Comparison of ENCODE assay signal across 12 cellular contexts in genomic region chr13:38167164-38167822, GRCh38.
DNase-seq lines count a peak whose midpoint lies in the region; ATAC-seq, FAIRE-seq and TF ChIP-seq lines count a peak whose summit lies in the region.
"Had no signal": no experiment of that assay in that cellular context is flagged by ENCODE, and none has a peak within 500 bp of the region (broad histone marks: within the 10 kb centered on the region; RNA-seq: fewer than 3 reads in every experiment).

No MANE protein-coding gene starts in this region.

- H3K79me2 ChIP-seq in OCI-LY1 (ENCODE audit: insufficient read depth, low read length) (no peaks in the 10 kb centered on the region), HepG2 (ENCODE audit: insufficient read depth, low read length) (no peaks in the 10 kb centered on the region)

- 3% methylated on average over 1 of the region's 1 CpG for WGBS in HepG2 (ENCODE audit: low lambda C conversion rate)

- intact Hi-C loops in HepG2 (cut with micrococcal nuclease; ENCODE audit: unreplicated experiment) = no loop called here

- no peaks in the 10 kb centered on the region for H3K9me2 ChIP-seq in OCI-LY1 (ENCODE audit: low read depth, low read length)

- H3K36me3 ChIP-seq in OCI-LY1 (ENCODE audit: insufficient read depth, low read length) (no peaks in the 10 kb centered on the region), HepG2 (replicated peaks in 1 of 2; ENCODE audit: control insufficient read depth in 1 of 2, insufficient read depth in 2 of 2, low read length in 2 of 2) (no peaks in the 10 kb centered on the region)
- H3K36me3 ChIP-seq: ascending aorta had no signal

- H3F3A ChIP-seq in OCI-LY1 (ENCODE audit: insufficient read depth, low read length) = no peaks in the 10 kb centered on the region

- H3K27ac ChIP-seq in OCI-LY1 (ENCODE audit: low read depth, low read length, poor library complexity, severe bottlenecking) (peak overlapping the region; percentile 67), HepG2 (ENCODE audit: extremely low read length, insufficient read depth, low read length) (no peak overlapping the region)
- H3K27ac ChIP-seq: ascending aorta had no signal

- in situ Hi-C loops in HepG2 (cut with HindIII; ENCODE audit: extremely low pct_ligation_motif_present, low pct_unique_long_range_greater_than_20kb) = no loop called here

- H3K4me1 Mint-ChIP-seq in mesothelial cell of epicardium = peaks cover 2% of the 10 kb centered on the region

- CTCF ChIA-PET in HepG2 (lab: Yijun Ruan, JAX; ENCODE audit: low intra/inter-chr PET ratio, low total read pairs) = no interaction called here

- H3K36me3 Mint-ChIP-seq in mesothelial cell of epicardium = no peaks in the 10 kb centered on the region
- H3K36me3 Mint-ChIP-seq: natural killer cell had no signal

- ATAC-seq in GM18870 (IDR thresholded peaks at IDR 0.05; ENCODE audit: unreplicated experiment) (peak; percentile 99), GM21619 (IDR thresholded peaks at IDR 0.05; ENCODE audit: unreplicated experiment) (peak; percentile 97), HG03159 (IDR thresholded peaks at IDR 0.05; ENCODE audit: unreplicated experiment) (peak; percentile 99), HepG2 (no peak)
- ATAC-seq: activated CD8-positive, alpha-beta T cell treated with anti-CD3 and anti-CD28 coated beads, Interleukin-2, amount 10 ng/mL, durations not matched to agents 7 days and 5 days; natural killer cell had no signal

- no peak for TF ChIP-seq RAD21 in HepG2 (CRISPR knock-in tag; IDR thresholded peaks at IDR 0.05)

- no peak for FAIRE-seq in HepG2 (lab: Jason Lieb, UNC)

- peaks cover under 1% of the 10 kb centered on the region for H3K9me3 Mint-ChIP-seq in mesothelial cell of epicardium

- H3K4me3 ChIP-seq in OCI-LY1 (ENCODE audit: low read depth, low read length, poor library complexity, severe bottlenecking) = no peak overlapping the region
- no peak overlapping the region for H3K4me3 ChIP-seq in HepG2 (replicated peaks in 1 of 3; ENCODE audit: insufficient read depth in 1 of 3, low read depth in 2 of 3, low read length in 3 of 3)
- H3K4me3 ChIP-seq: ascending aorta had no signal

- no peaks in the 10 kb centered on the region for H4K20me1 ChIP-seq in OCI-LY1 (ENCODE audit: insufficient read depth, low read length)
- no peaks in the 10 kb centered on the region for H4K20me1 ChIP-seq in HepG2 (ENCODE audit: insufficient read depth, low read length)

- H3K27me3 Mint-ChIP-seq in mesothelial cell of epicardium (ENCODE audit: low read depth) = no peaks in the 10 kb centered on the region

- no peak for TF ChIP-seq POLR2A in HepG2 (IDR thresholded peaks at IDR 0.05; ENCODE audit: insufficient read depth in 1 of 2, low read depth in 2 of 2, low read length in 2 of 2)

- H2AFZ ChIP-seq in OCI-LY1 (ENCODE audit: low read length) (no peak overlapping the region), HepG2 (ENCODE audit: low read length) (no peak overlapping the region)

- no peak for TF ChIP-seq EP300 in HepG2 (IDR thresholded peaks at IDR 0.05; ENCODE audit: low read depth in 2 of 2, low read length in 2 of 2)
- TF ChIP-seq EP300 in HepG2 (CRISPR knock-in tag; IDR thresholded peaks at IDR 0.05; ENCODE audit: borderline replicate concordance) = no peak

- TF ChIP-seq CTCF in OCI-LY1 (IDR thresholded peaks at IDR 0.05; ENCODE audit: low read length) = no peak
- TF ChIP-seq CTCF in HepG2 (CRISPR knock-in tag; IDR thresholded peaks at IDR 0.05) = no peak
- TF ChIP-seq CTCF in mesothelial cell of epicardium (IDR thresholded peaks at IDR 0.05; ENCODE audit: unreplicated experiment) = no peak

- H3K4me3 Mint-ChIP-seq in mesothelial cell of epicardium = no peak overlapping the region
- H3K4me3 Mint-ChIP-seq: activated CD8-positive, alpha-beta T cell treated with anti-CD3 and anti-CD28 coated beads, Interleukin-2, amount 10 ng/mL, durations not matched to agents 7 days and 5 days had no signal

- no peak overlapping the region for H3K27ac Mint-ChIP-seq in mesothelial cell of epicardium
- H3K27ac Mint-ChIP-seq: activated CD8-positive, alpha-beta T cell treated with anti-CD3 and anti-CD28 coated beads, Interleukin-2, amount 10 ng/mL, durations not matched to agents 7 days and 5 days; natural killer cell had no signal

- POLR2A ChIA-PET in HepG2 (lab: Yijun Ruan, JAX) = no interaction called here

- no TSS peak for BruUV-seq in HepG2 (replicated peaks; lab: Mats Ljungman, UMichigan)

- no peaks in the 10 kb centered on the region for H3K9me3 ChIP-seq in OCI-LY1 (ENCODE audit: low read length)
- peaks cover 37% of the 10 kb centered on the region for H3K9me3 ChIP-seq in HepG2 (ENCODE audit: low read length)
- H3K9me3 ChIP-seq: ascending aorta had no signal

- H3K4me2 ChIP-seq in OCI-LY1 (ENCODE audit: low read length) = 0 out of 2 replicates have a peak overlapping the region, but pooled peaks have one; percentile 37
- H3K4me2 ChIP-seq in HepG2 (ENCODE audit: low read depth, low read length) = no peak overlapping the region

- no peaks in the 10 kb centered on the region for H3K27me3 ChIP-seq in OCI-LY1 (ENCODE audit: insufficient read depth, low read length)
- H3K27me3 ChIP-seq in HepG2 (ENCODE audit: control insufficient read depth in 1 of 2, insufficient read depth in 2 of 2, low read length in 2 of 2) = no peaks in the 10 kb centered on the region
- H3K27me3 ChIP-seq: ascending aorta had no signal

- H3K9ac ChIP-seq in OCI-LY1 (ENCODE audit: low read length) (no peak overlapping the region), HepG2 (ENCODE audit: insufficient read depth, low read depth, low read length) (no peak overlapping the region)

- no peak for DNase-seq in HepG2 (ENCODE audit: low spot score)
- no peak for DNase-seq in mesothelial cell of epicardium (ENCODE audit: low spot score in 2 of 2, unreplicated experiment in 2 of 2)
- DNase-seq in NCI-H1930 (lab: John Stamatoyannopoulos, UW) = no peak
- DNase-seq in activated CD4-positive, alpha-beta T cell treated with anti-CD3 and anti-CD28 coated beads for 48 hours = no peak
- DNase-seq: activated CD8-positive, alpha-beta T cell treated with anti-CD3 and anti-CD28 coated beads, Interleukin-2, amount 10 ng/mL, durations not matched to agents 7 days and 5 days; natural killer cell; NCI-H1092 had no signal

- peaks cover 16% of the 10 kb centered on the region for H3K4me1 ChIP-seq in OCI-LY1 (ENCODE audit: insufficient read depth, low read length, severe bottlenecking)
- H3K4me1 ChIP-seq in HepG2 (ENCODE audit: insufficient read depth, low read length) = no peaks in the 10 kb centered on the region
- H3K4me1 ChIP-seq: ascending aorta had no signal

TF ChIP-seq in HepG2, 621 proteins besides CTCF, POLR2A, EP300 and RAD21:
- no peak for TF ChIP-seq ZNF333 (CRISPR knock-in tag; IDR thresholded peaks at IDR 0.05; ENCODE audit: borderline replicate concordance)
- TF ChIP-seq ZIK1 (CRISPR knock-in tag; IDR thresholded peaks at IDR 0.05; ENCODE audit: borderline replicate concordance, low read depth) = no peak
- TF ChIP-seq DNMT1 (CRISPR knock-in tag; IDR thresholded peaks at IDR 0.05) = no peak
- no peak for TF ChIP-seq MTA3 (CRISPR knock-in tag; IDR thresholded peaks at IDR 0.05)
- TF ChIP-seq MXI1 (IDR thresholded peaks at IDR 0.05; ENCODE audit: borderline replicate concordance, low read depth, low read length) = no peak
- no peak for TF ChIP-seq ZNF788 (CRISPR knock-in tag; IDR thresholded peaks at IDR 0.05; ENCODE audit: borderline replicate concordance)
- TF ChIP-seq NCOA5 (CRISPR knock-in tag; IDR thresholded peaks at IDR 0.05) = no peak
- TF ChIP-seq CBX5 (CRISPR knock-in tag; IDR thresholded peaks at IDR 0.05; ENCODE audit: borderline replicate concordance) = no peak
- TF ChIP-seq ZNF3 (CRISPR knock-in tag; IDR thresholded peaks at IDR 0.05) = no peak
- TF ChIP-seq ZBTB39 (CRISPR knock-in tag; IDR thresholded peaks at IDR 0.05) = no peak
- TF ChIP-seq ZNF30 (CRISPR knock-in tag; IDR thresholded peaks at IDR 0.05) = no peak
- TF ChIP-seq ZNF496 (CRISPR knock-in tag; IDR thresholded peaks at IDR 0.05; ENCODE audit: insufficient replicate concordance) = no peak
- TF ChIP-seq, protein P1, sequence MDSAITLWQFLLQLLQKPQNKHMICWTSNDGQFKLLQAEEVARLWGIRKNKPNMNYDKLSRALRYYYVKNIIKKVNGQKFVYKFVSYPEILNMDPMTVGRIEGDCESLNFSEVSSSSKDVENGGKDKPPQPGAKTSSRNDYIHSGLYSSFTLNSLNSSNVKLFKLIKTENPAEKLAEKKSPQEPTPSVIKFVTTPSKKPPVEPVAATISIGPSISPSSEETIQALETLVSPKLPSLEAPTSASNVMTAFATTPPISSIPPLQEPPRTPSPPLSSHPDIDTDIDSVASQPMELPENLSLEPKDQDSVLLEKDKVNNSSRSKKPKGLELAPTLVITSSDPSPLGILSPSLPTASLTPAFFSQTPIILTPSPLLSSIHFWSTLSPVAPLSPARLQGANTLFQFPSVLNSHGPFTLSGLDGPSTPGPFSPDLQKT (CRISPR knock-in tag; IDR thresholded peaks at IDR 0.05; ENCODE audit: borderline replicate concordance) = no peak
